In genomic region chr6:28589234-28589951, GRCh38 we compare ENCODE assay signal across 1 cellular context.
TF ChIP-seq lines count a peak whose summit lies in the region.

No MANE protein-coding gene starts in this region.

TF ChIP-seq in HepG2, 621 proteins besides CTCF, POLR2A, EP300 and RAD21 (continued from another document and continues in another):
- TF ChIP-seq ZHX2 (IDR thresholded peaks at IDR 0.05; ENCODE audit: low read depth) (peak; percentile 69), ZHX2 (CRISPR knock-in tag; IDR thresholded peaks at IDR 0.05; ENCODE audit: borderline replicate concordance) (no peak), KMT2A (CRISPR knock-in tag; IDR thresholded peaks at IDR 0.05) (0 out of 2 replicates have a peak, but pooled peaks have one; percentile 65), MYPOP (CRISPR knock-in tag; IDR thresholded peaks at IDR 0.05) (peak; percentile 79; the same call in 1 of the 2 replicates), ZSCAN9 (CRISPR knock-in tag; IDR thresholded peaks at IDR 0.05; ENCODE audit: borderline replicate concordance) (peak; percentile 89), ZNF841 (CRISPR knock-in tag; IDR thresholded peaks at IDR 0.05; ENCODE audit: borderline replicate concordance) (no peak), TOPORS (CRISPR knock-in tag; IDR thresholded peaks at IDR 0.05) (peak; percentile 48; the same call in 1 of the 2 replicates), MXI1 (IDR thresholded peaks at IDR 0.05; ENCODE audit: borderline replicate concordance, low read depth, low read length) (peak; percentile 38; the same call in 1 of the 3 replicates), ELF3 (CRISPR knock-in tag; IDR thresholded peaks at IDR 0.05) (peak; percentile 84), PAX8 (CRISPR knock-in tag; IDR thresholded peaks at IDR 0.05; ENCODE audit: borderline replicate concordance) (no peak), HMG20A (CRISPR knock-in tag; IDR thresholded peaks at IDR 0.05; ENCODE audit: borderline replicate concordance) (peak; percentile 74), AKNA (CRISPR knock-in tag; IDR thresholded peaks at IDR 0.05; ENCODE audit: borderline replicate concordance) (no peak), ZBTB43 (CRISPR knock-in tag; conservative IDR thresholded peaks at IDR 0.05) (peak; percentile 69; the same call in 1 of the 2 replicates), STAT6 (CRISPR knock-in tag; IDR thresholded peaks at IDR 0.05; ENCODE audit: borderline replicate concordance) (peak; percentile 83; the same call in 1 of the 2 replicates), FOXJ3 (CRISPR knock-in tag; IDR thresholded peaks at IDR 0.05; ENCODE audit: borderline replicate concordance) (peak; percentile 61; the same call in 1 of the 2 replicates), SPEN (CRISPR knock-in tag; IDR thresholded peaks at IDR 0.05; ENCODE audit: low read depth) (peak; percentile 75; the same call in 1 of the 2 replicates), ZFP36 (IDR thresholded peaks at IDR 0.05; ENCODE audit: borderline replicate concordance, low read depth, low read length, partially characterized antibody) (peak; percentile 12), PREB (CRISPR knock-in tag; IDR thresholded peaks at IDR 0.05) (no peak), MLX (CRISPR knock-in tag; IDR thresholded peaks at IDR 0.05) (peak; percentile 63), ONECUT2 (CRISPR knock-in tag; IDR thresholded peaks at IDR 0.05) (peak; percentile 67; the same call in 1 of the 2 replicates), TFAP4 (IDR thresholded peaks at IDR 0.05; ENCODE audit: borderline replicate concordance, low read depth) (0 out of 2 replicates have a peak, but pooled peaks have one; percentile 21), NCOA5 (CRISPR knock-in tag; IDR thresholded peaks at IDR 0.05) (no peak), ZNF710 (CRISPR knock-in tag; IDR thresholded peaks at IDR 0.05; ENCODE audit: borderline replicate concordance) (peak; percentile 54; the same call in 1 of the 2 replicates), ZSCAN5A (CRISPR knock-in tag; IDR thresholded peaks at IDR 0.05; ENCODE audit: borderline replicate concordance) (peak; percentile 84; the same call in 1 of the 2 replicates), KLF16 (CRISPR knock-in tag; IDR thresholded peaks at IDR 0.05) (peak in 1 of 2 experiments; percentile 79; a peak in 2 of 4 replicates), CREB3 (CRISPR knock-in tag; IDR thresholded peaks at IDR 0.05) (0 out of 2 replicates have a peak, but pooled peaks have one; percentile 47), FLYWCH1 (CRISPR knock-in tag; IDR thresholded peaks at IDR 0.05) (peak; percentile 98; the same call in 1 of the 2 replicates), ATM (IDR thresholded peaks at IDR 0.05; ENCODE audit: borderline replicate concordance) (no peak)
